8 cellular contexts compared by ENCODE assay signal in genomic region chr13:42041017-42041683, GRCh38. TPM values are rescaled to one million over a fixed set of nuclear protein-coding genes. Genes with fewer than 3 reads are reported as not detected.
DNase-seq lines count a peak whose midpoint lies in the region; ATAC-seq and TF ChIP-seq lines count a peak whose summit lies in the region.

No MANE protein-coding gene starts in this region.

- H3K9ac ChIP-seq in rectal smooth muscle tissue (ENCODE audit: low read length): peak overlapping the region; percentile 16

- H3K36me3 ChIP-seq in ascending aorta (no peaks in the 10 kb centered on the region), rectal smooth muscle tissue (ENCODE audit: control insufficient read depth, insufficient read depth, low read length) (no peaks in the 10 kb centered on the region)

- DNase-seq in COR-L47 (lab: John Stamatoyannopoulos, UW) (peak; percentile 62), RPMI8226 (peak; percentile 78), ascending aorta (ENCODE audit: low spot score in 2 of 2) (peak in 1 of 2 donors; percentile 69), hepatic stellate cell (ENCODE audit: low spot score) (peak; percentile 60)

- H3K27me3 ChIP-seq in ascending aorta (no peaks in the 10 kb centered on the region), rectal smooth muscle tissue (ENCODE audit: control insufficient read depth, insufficient read depth, low read length) (no peaks in the 10 kb centered on the region)

- H3K4me3 ChIP-seq in ascending aorta (peak overlapping the region; percentile 78 to 91), rectal smooth muscle tissue (ENCODE audit: low read length) (peak overlapping the region; percentile 66)

- H3K4me1 ChIP-seq in ascending aorta (peaks cover 0 to 8% of the 10 kb centered on the region in 2 donors), rectal smooth muscle tissue (ENCODE audit: control insufficient read depth, insufficient read depth, low read length) (no peaks in the 10 kb centered on the region)

- ATAC-seq in GM19351 (IDR thresholded peaks at IDR 0.05; ENCODE audit: unreplicated experiment) (peak; percentile 35), HG03521 (IDR thresholded peaks at IDR 0.05; ENCODE audit: unreplicated experiment) (peak; percentile 18), HG02981 (IDR thresholded peaks at IDR 0.05; ENCODE audit: unreplicated experiment) (no peak)

- TF ChIP-seq CTCF in ascending aorta (IDR thresholded peaks at IDR 0.05): no peak

- H3K27ac ChIP-seq in ascending aorta: peak overlapping the region; percentile 89 to 92
- H3K27ac ChIP-seq in rectal smooth muscle tissue (ENCODE audit: low read depth, low read length): peak overlapping the region; percentile 46

- intact Hi-C loops in ascending aorta (cut with DNase I): loop anchor here (2.0 to 10.0 kb wide), 6 partner anchors 70 to 1376 kb away; partner anchors contain the start of genes FOXO1, NAA16 and RGCC

- H3K9me3 ChIP-seq in ascending aorta: no peaks in the 10 kb centered on the region

RNA-seq across cellular contexts. Expression of gene DGKH, which starts 7.3 kb away (rescaled TPM):
- 16.0 TPM for total RNA-seq in ascending aorta
